13 cellular contexts compared by ENCODE assay signal in genomic region chr5:167743685-167744084, GRCh38.
DNase-seq lines count a peak whose midpoint lies in the region; TF ChIP-seq lines count a peak whose summit lies in the region.
"Had no signal": no experiment of that assay in that cellular context is flagged by ENCODE, and none has a peak within 500 bp of the region (broad histone marks: within the 10 kb centered on the region; RNA-seq: fewer than 3 reads in every experiment).

No MANE protein-coding gene starts in this region.

- peak; percentile 72 for DNase-seq in GM04504 (ENCODE audit: low read depth)
- no peak for DNase-seq in SK-N-SH
- peak; percentile 83 for DNase-seq in fibroblast of pulmonary artery (ENCODE audit: low read depth)
- no peak for DNase-seq in NCI-H1048 (lab: John Stamatoyannopoulos, UW)
- no peak for DNase-seq in GM20000 (ENCODE audit: low spot score)
- no peak for DNase-seq in caudate nucleus (lab: John Stamatoyannopoulos, UW)
- DNase-seq in CD8-positive, alpha-beta memory T cell, result no peak
- DNase-seq: activated B cell treated with CpG ODN at 0.5 μM for 24 hours; anterior cingulate cortex; H9; NCI-H524; stimulated activated naive CD8-positive, alpha-beta T cell treated with anti-CD3 and anti-CD28 coated beads, Interleukin-15, amount 100 ng/mL, for 72 hours had no signal

- peaks cover 0 to 6% (median 0%) of the 10 kb centered on the region in 5 donors for H3K9me3 Mint-ChIP-seq in CD8-positive, alpha-beta memory T cell
- H3K9me3 Mint-ChIP-seq: stimulated activated naive CD8-positive, alpha-beta T cell treated with anti-CD3 and anti-CD28 coated beads, Interleukin-15, amount 100 ng/mL, for 72 hours had no signal

- H3K4me2 ChIP-seq in SK-N-SH, result peak overlapping the region; percentile 62
- H3K4me2 ChIP-seq in skeletal muscle satellite cell (ENCODE audit: low read length), result peak overlapping the region; percentile 67

- H3K4me3 Mint-ChIP-seq in CD8-positive, alpha-beta memory T cell, result no peak overlapping the region
- H3K4me3 Mint-ChIP-seq: activated B cell treated with CpG ODN at 0.5 μM for 24 hours; H9; stimulated activated naive CD8-positive, alpha-beta T cell treated with anti-CD3 and anti-CD28 coated beads, Interleukin-15, amount 100 ng/mL, for 72 hours had no signal

- 3% methylated on average over 2 of the region's 2 CpGs for WGBS in SK-N-SH (ENCODE audit: low lambda C conversion rate)

- peaks cover 0 to 15% of the 10 kb centered on the region in 2 experiments; a peak in 1 of 4 replicates for H3K4me1 ChIP-seq in SK-N-SH (ENCODE audit: control insufficient read depth in 1 of 2, insufficient read depth in 2 of 2, low read depth in 1 of 2, low read length in 1 of 2)
- peaks cover 19% of the 10 kb centered on the region for H3K4me1 ChIP-seq in skeletal muscle satellite cell (ENCODE audit: control insufficient read depth, insufficient read depth, low read length)
- H3K4me1 ChIP-seq in CD8-positive, alpha-beta memory T cell (ENCODE audit: insufficient read depth, low read length), result no peaks in the 10 kb centered on the region

- no peaks in the 10 kb centered on the region for H3K4me1 Mint-ChIP-seq in CD8-positive, alpha-beta memory T cell
- H3K4me1 Mint-ChIP-seq: activated B cell treated with CpG ODN at 0.5 μM for 24 hours; stimulated activated naive CD8-positive, alpha-beta T cell treated with anti-CD3 and anti-CD28 coated beads, Interleukin-15, amount 100 ng/mL, for 72 hours had no signal

- H3K36me3 Mint-ChIP-seq in CD8-positive, alpha-beta memory T cell, result no peaks in the 10 kb centered on the region

- H3K27me3 ChIP-seq in SK-N-SH (ENCODE audit: insufficient read depth) (no peaks in the 10 kb centered on the region), skeletal muscle satellite cell (ENCODE audit: control insufficient read depth, insufficient read depth, low read length) (no peaks in the 10 kb centered on the region)
- no peaks in the 10 kb centered on the region for H3K27me3 ChIP-seq in CD8-positive, alpha-beta memory T cell (ENCODE audit: insufficient read depth, low read length, poor library complexity, severe bottlenecking)

- H3F3A ChIP-seq in SK-N-SH (replicated peaks; ENCODE audit: insufficient read depth), result peaks cover 19% of the 10 kb centered on the region

- POLR2A ChIA-PET in SK-N-SH (lab: Yijun Ruan, JAX), result no interaction called here
- POLR2A ChIA-PET in CD8-positive, alpha-beta memory T cell (lab: Charles Lee), result no interaction called here

- H2AFZ ChIP-seq in SK-N-SH (ENCODE audit: low read depth), result peak overlapping the region; percentile 64

- H3K9ac ChIP-seq in SK-N-SH (peak overlapping the region; percentile 55; the same call in 1 of the 2 replicates), skeletal muscle satellite cell (ENCODE audit: low read depth, low read length) (peak overlapping the region; percentile 62)

- H4K20me1 ChIP-seq in SK-N-SH (ENCODE audit: insufficient read depth), result no peaks in the 10 kb centered on the region

- no peak for TF ChIP-seq CTCF in SK-N-SH (IDR thresholded peaks at IDR 0.05)
- TF ChIP-seq CTCF in fibroblast of pulmonary artery (IDR thresholded peaks at IDR 0.05; ENCODE audit: low read length, missing control alignments), result no peak
- no peak for TF ChIP-seq CTCF in GM20000 (IDR thresholded peaks at IDR 0.05; ENCODE audit: extremely low read depth, missing control alignments)

- H3K4me3 ChIP-seq in SK-N-SH (ENCODE audit: low read depth in 2 of 2, low read length in 1 of 2) (no peak overlapping the region), fibroblast of pulmonary artery (replicated peaks; ENCODE audit: low read depth, low read length) (no peak overlapping the region), skeletal muscle satellite cell (ENCODE audit: low read length) (no peak overlapping the region)
- H3K4me3 ChIP-seq in CD8-positive, alpha-beta memory T cell (ENCODE audit: low read length), result no peak overlapping the region

- no peaks in the 10 kb centered on the region for H3K79me2 ChIP-seq in SK-N-SH (ENCODE audit: insufficient read depth)

- CTCF ChIA-PET in SK-N-SH (lab: Yijun Ruan, JAX), result interaction anchor here (1.0 kb wide), 1 partner anchor 21 kb away, joined by 4 read pairs; no protein-coding TSS in a partner anchor
- CTCF ChIA-PET in CD8-positive, alpha-beta memory T cell (lab: Charles Lee), result no interaction called here

- H3K36me3 ChIP-seq in SK-N-SH (replicated peaks in 1 of 2; ENCODE audit: control insufficient read depth in 1 of 2, insufficient read depth in 2 of 2, low read length in 1 of 2) (no peaks in the 10 kb centered on the region), skeletal muscle satellite cell (ENCODE audit: insufficient read depth, low read length) (no peaks in the 10 kb centered on the region)
- H3K36me3 ChIP-seq in CD8-positive, alpha-beta memory T cell (ENCODE audit: insufficient read depth, low read length), result no peaks in the 10 kb centered on the region

- H3K27ac Mint-ChIP-seq in CD8-positive, alpha-beta memory T cell, result no peak overlapping the region
- H3K27ac Mint-ChIP-seq: activated B cell treated with CpG ODN at 0.5 μM for 24 hours; stimulated activated naive CD8-positive, alpha-beta T cell treated with anti-CD3 and anti-CD28 coated beads, Interleukin-15, amount 100 ng/mL, for 72 hours had no signal

- H3K27me3 Mint-ChIP-seq in CD8-positive, alpha-beta memory T cell, result no peaks in the 10 kb centered on the region
- H3K27me3 Mint-ChIP-seq: activated B cell treated with CpG ODN at 0.5 μM for 24 hours; stimulated activated naive CD8-positive, alpha-beta T cell treated with anti-CD3 and anti-CD28 coated beads, Interleukin-15, amount 100 ng/mL, for 72 hours had no signal

- no peak for TF ChIP-seq RAD21 in SK-N-SH (IDR thresholded peaks at IDR 0.05; ENCODE audit: low read length)

- H3K27ac ChIP-seq in SK-N-SH (ENCODE audit: low read depth in 2 of 2, low read length in 1 of 2) (peak overlapping the region in 1 of 2 experiments; percentile 71; a peak in 2 of 4 replicates), caudate nucleus (ENCODE audit: low read depth, low read length) (no peak overlapping the region)
- no peak overlapping the region for H3K27ac ChIP-seq in CD8-positive, alpha-beta memory T cell (ENCODE audit: low read depth, low read length)

- H3K9me2 ChIP-seq in SK-N-SH, result no peaks in the 10 kb centered on the region

- peak in 1 of 2 experiments; percentile 78; a peak in 2 of 4 replicates for TF ChIP-seq EP300 in SK-N-SH (IDR thresholded peaks at IDR 0.05; ENCODE audit: borderline replicate concordance in 1 of 2, low read depth in 1 of 2, low read length in 1 of 2)

- H3K9me3 ChIP-seq in SK-N-SH (no peaks in the 10 kb centered on the region), skeletal muscle satellite cell (replicated peaks; ENCODE audit: low read length) (no peaks in the 10 kb centered on the region)
- no peaks in the 10 kb centered on the region for H3K9me3 ChIP-seq in CD8-positive, alpha-beta memory T cell (ENCODE audit: low read length)

TF ChIP-seq in SK-N-SH, 30 proteins besides CTCF, POLR2A, EP300 and RAD21 (continues in another document):
- TF ChIP-seq NFIC (IDR thresholded peaks at IDR 0.05; ENCODE audit: borderline replicate concordance) (peak; percentile 92), RXRA (IDR thresholded peaks at IDR 0.05; ENCODE audit: borderline replicate concordance, low read depth) (0 out of 2 replicates have a peak, but pooled peaks have one; percentile 48), FOXJ3 (CRISPR knock-in tag; IDR thresholded peaks at IDR 0.05) (no peak), TAF1 (IDR thresholded peaks at IDR 0.05; ENCODE audit: borderline replicate concordance, low read depth, low read length) (no peak), GABPA (IDR thresholded peaks at IDR 0.05; ENCODE audit: low read depth) (no peak), SIN3A (IDR thresholded peaks at IDR 0.05; ENCODE audit: borderline replicate concordance, low read depth, low read length) (no peak), EZH2phosphoT487 (IDR thresholded peaks at IDR 0.05; ENCODE audit: borderline replicate concordance, low read depth) (no peak), JUND (IDR thresholded peaks at IDR 0.05) (peak; percentile 62), MXI1 (IDR thresholded peaks at IDR 0.05; ENCODE audit: low read depth, low read length) (no peak), ELF1 (IDR thresholded peaks at IDR 0.05) (no peak)
- TF ChIP-seq, protein P1, sequence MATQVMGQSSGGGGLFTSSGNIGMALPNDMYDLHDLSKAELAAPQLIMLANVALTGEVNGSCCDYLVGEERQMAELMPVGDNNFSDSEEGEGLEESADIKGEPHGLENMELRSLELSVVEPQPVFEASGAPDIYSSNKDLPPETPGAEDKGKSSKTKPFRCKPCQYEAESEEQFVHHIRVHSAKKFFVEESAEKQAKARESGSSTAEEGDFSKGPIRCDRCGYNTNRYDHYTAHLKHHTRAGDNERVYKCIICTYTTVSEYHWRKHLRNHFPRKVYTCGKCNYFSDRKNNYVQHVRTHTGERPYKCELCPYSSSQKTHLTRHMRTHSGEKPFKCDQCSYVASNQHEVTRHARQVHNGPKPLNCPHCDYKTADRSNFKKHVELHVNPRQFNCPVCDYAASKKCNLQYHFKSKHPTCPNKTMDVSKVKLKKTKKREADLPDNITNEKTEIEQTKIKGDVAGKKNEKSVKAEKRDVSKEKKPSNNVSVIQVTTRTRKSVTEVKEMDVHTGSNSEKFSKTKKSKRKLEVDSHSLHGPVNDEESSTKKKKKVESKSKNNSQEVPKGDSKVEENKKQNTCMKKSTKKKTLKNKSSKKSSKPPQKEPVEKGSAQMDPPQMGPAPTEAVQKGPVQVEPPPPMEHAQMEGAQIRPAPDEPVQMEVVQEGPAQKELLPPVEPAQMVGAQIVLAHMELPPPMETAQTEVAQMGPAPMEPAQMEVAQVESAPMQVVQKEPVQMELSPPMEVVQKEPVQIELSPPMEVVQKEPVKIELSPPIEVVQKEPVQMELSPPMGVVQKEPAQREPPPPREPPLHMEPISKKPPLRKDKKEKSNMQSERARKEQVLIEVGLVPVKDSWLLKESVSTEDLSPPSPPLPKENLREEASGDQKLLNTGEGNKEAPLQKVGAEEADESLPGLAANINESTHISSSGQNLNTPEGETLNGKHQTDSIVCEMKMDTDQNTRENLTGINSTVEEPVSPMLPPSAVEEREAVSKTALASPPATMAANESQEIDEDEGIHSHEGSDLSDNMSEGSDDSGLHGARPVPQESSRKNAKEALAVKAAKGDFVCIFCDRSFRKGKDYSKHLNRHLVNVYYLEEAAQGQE (IDR thresholded peaks at IDR 0.05; ENCODE audit: low read depth, low read length), result no peak
- TF ChIP-seq, protein P2, sequence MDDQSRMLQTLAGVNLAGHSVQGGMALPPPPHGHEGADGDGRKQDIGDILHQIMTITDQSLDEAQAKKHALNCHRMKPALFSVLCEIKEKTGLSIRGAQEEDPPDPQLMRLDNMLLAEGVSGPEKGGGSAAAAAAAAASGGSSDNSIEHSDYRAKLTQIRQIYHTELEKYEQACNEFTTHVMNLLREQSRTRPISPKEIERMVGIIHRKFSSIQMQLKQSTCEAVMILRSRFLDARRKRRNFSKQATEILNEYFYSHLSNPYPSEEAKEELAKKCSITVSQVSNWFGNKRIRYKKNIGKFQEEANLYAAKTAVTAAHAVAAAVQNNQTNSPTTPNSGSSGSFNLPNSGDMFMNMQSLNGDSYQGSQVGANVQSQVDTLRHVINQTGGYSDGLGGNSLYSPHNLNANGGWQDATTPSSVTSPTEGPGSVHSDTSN (IDR thresholded peaks at IDR 0.05), result peak; percentile 38; the same call in 1 of the 2 replicates

Comparison
In these comparisons a context has a peak if more than half of its experiments do, and no peak if none do; other contexts are left out.
1. DNase-seq: peak in GM04504 (single experiment) and fibroblast of pulmonary artery (single experiment); none in SK-N-SH (single experiment), NCI-H1048 (single experiment), GM20000 (single experiment), caudate nucleus (0 of 61) and CD8-positive, alpha-beta memory T cell (0 of 5).